ENCODE assay signal across 1 cellular context in the genomic region with DNA sequence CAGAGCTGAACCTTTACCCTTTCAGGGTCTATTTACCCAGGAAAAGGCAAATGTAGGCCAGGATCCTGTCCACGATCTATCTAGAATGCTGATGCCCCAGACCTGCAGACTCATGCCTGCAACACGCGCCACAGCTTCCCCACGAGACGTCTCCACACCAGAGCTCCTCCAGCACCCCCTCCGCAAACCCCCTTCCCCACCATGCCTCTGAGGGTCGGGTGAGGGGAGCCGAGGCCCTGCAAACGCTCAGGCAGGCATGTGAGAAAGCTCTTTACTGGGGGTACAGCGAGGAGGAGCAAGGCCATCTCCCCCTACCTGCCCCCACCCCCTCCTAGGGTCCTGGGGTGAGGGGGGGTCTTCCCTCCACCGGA.
TF ChIP-seq lines count a peak whose summit lies in the region.

No MANE protein-coding gene starts in this region.

TF ChIP-seq in HepG2, 621 proteins besides CTCF, POLR2A, EP300 and RAD21:
- TF ChIP-seq, protein P1, sequence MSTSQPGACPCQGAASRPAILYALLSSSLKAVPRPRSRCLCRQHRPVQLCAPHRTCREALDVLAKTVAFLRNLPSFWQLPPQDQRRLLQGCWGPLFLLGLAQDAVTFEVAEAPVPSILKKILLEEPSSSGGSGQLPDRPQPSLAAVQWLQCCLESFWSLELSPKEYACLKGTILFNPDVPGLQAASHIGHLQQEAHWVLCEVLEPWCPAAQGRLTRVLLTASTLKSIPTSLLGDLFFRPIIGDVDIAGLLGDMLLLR (CRISPR knock-in tag; IDR thresholded peaks at IDR 0.05): no peak
- no peak for TF ChIP-seq KDM3A (CRISPR knock-in tag; IDR thresholded peaks at IDR 0.05; ENCODE audit: low read depth)
- no peak for TF ChIP-seq NCOR1 (IDR thresholded peaks at IDR 0.05; ENCODE audit: borderline replicate concordance, low read length)
- no peak for TF ChIP-seq ZNF614 (CRISPR knock-in tag; IDR thresholded peaks at IDR 0.05; ENCODE audit: borderline replicate concordance)
- TF ChIP-seq ZSCAN30 (CRISPR knock-in tag; IDR thresholded peaks at IDR 0.05): no peak
- TF ChIP-seq AGO1 (IDR thresholded peaks at IDR 0.05; ENCODE audit: low read depth, low read length, poor library complexity, severe bottlenecking): no peak
- TF ChIP-seq ZSCAN20 (CRISPR knock-in tag; IDR thresholded peaks at IDR 0.05; ENCODE audit: borderline replicate concordance): no peak
- no peak for TF ChIP-seq SIN3A (IDR thresholded peaks at IDR 0.05; ENCODE audit: borderline replicate concordance, low read depth, low read length)
- TF ChIP-seq, protein P2, sequence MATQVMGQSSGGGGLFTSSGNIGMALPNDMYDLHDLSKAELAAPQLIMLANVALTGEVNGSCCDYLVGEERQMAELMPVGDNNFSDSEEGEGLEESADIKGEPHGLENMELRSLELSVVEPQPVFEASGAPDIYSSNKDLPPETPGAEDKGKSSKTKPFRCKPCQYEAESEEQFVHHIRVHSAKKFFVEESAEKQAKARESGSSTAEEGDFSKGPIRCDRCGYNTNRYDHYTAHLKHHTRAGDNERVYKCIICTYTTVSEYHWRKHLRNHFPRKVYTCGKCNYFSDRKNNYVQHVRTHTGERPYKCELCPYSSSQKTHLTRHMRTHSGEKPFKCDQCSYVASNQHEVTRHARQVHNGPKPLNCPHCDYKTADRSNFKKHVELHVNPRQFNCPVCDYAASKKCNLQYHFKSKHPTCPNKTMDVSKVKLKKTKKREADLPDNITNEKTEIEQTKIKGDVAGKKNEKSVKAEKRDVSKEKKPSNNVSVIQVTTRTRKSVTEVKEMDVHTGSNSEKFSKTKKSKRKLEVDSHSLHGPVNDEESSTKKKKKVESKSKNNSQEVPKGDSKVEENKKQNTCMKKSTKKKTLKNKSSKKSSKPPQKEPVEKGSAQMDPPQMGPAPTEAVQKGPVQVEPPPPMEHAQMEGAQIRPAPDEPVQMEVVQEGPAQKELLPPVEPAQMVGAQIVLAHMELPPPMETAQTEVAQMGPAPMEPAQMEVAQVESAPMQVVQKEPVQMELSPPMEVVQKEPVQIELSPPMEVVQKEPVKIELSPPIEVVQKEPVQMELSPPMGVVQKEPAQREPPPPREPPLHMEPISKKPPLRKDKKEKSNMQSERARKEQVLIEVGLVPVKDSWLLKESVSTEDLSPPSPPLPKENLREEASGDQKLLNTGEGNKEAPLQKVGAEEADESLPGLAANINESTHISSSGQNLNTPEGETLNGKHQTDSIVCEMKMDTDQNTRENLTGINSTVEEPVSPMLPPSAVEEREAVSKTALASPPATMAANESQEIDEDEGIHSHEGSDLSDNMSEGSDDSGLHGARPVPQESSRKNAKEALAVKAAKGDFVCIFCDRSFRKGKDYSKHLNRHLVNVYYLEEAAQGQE (IDR thresholded peaks at IDR 0.05; ENCODE audit: borderline replicate concordance in 1 of 2, low read depth in 1 of 2, low read length in 2 of 2): no peak
- TF ChIP-seq ZNF556 (CRISPR knock-in tag; IDR thresholded peaks at IDR 0.05; ENCODE audit: borderline replicate concordance): no peak
- TF ChIP-seq ZIK1 (CRISPR knock-in tag; IDR thresholded peaks at IDR 0.05; ENCODE audit: borderline replicate concordance, low read depth): no peak
- TF ChIP-seq ZSCAN25 (CRISPR knock-in tag; IDR thresholded peaks at IDR 0.05): no peak
- TF ChIP-seq KMT2A (CRISPR knock-in tag; IDR thresholded peaks at IDR 0.05): no peak
- TF ChIP-seq ZNF33A (CRISPR knock-in tag; IDR thresholded peaks at IDR 0.05; ENCODE audit: borderline replicate concordance): no peak
